14 cellular contexts compared by ENCODE assay signal in genomic region chr7:77985974-77986339, GRCh38.
"Had no signal": no experiment of that assay in that cellular context is flagged by ENCODE, and none has a peak within 500 bp of the region (broad histone marks: within the 10 kb centered on the region; RNA-seq: fewer than 3 reads in every experiment).

No MANE protein-coding gene starts in this region.

- H3K79me2 ChIP-seq: parathyroid adenoma had no signal

- H3K27ac ChIP-seq: epithelial cell of prostate, neural progenitor cell, parathyroid adenoma had no signal

- H3K27me3 ChIP-seq: neural progenitor cell had no signal

- H2AFZ ChIP-seq: neural progenitor cell, parathyroid adenoma had no signal

- H3K4me2 ChIP-seq: neural progenitor cell had no signal

- H3K36me3 ChIP-seq: neural progenitor cell had no signal

- FAIRE-seq: kidney had no signal

- DNase-seq: activated CD4-positive, alpha-beta T cell treated with anti-CD3 and anti-CD28 coated beads, Interleukin-2, amount 10 ng/mL, durations not matched to agents 24 days and 14 days; activated naive CD4-positive, alpha-beta T cell; caudate nucleus; effector memory CD8-positive, alpha-beta T cell; kidney; left ventricle myocardium superior; mesendoderm; SW 1271; trophoblast cell had no signal

- H3K4me1 ChIP-seq: neural progenitor cell had no signal

- H3K4me3 ChIP-seq: neural progenitor cell, smooth muscle cell had no signal

- ATAC-seq: effector memory CD8-positive, alpha-beta T cell; left ventricle myocardium superior; stimulated activated effector memory CD8-positive, alpha-beta T cell treated with anti-CD3 and anti-CD28 coated beads, Interleukin-12 subunit alpha, Interleukin-12 subunit beta, amount 100 ng/mL, for 72 hours had no signal

- H3K9ac ChIP-seq: neural progenitor cell, parathyroid adenoma had no signal
